In genomic region chr11:46338988-46339666, GRCh38 we compare ENCODE assay signal across 8 cellular contexts. TPM values are rescaled to one million over a fixed set of nuclear protein-coding genes. Genes with fewer than 3 reads are reported as not detected.
DNase-seq lines count a peak whose midpoint lies in the region; ATAC-seq and TF ChIP-seq lines count a peak whose summit lies in the region.

No MANE protein-coding gene starts in this region.

- no peaks in the 10 kb centered on the region for H4K20me1 ChIP-seq in Loucy (ENCODE audit: insufficient read depth, low read length, poor library complexity, severe bottlenecking)
- H4K20me1 ChIP-seq in SK-N-SH (ENCODE audit: insufficient read depth) = no peaks in the 10 kb centered on the region

- H3K27ac ChIP-seq in SK-N-SH (ENCODE audit: low read depth in 2 of 2, low read length in 1 of 2) (no peak overlapping the region), iPS DF 6.9 (ENCODE audit: low read length) (peak overlapping the region; percentile 70), stomach smooth muscle (ENCODE audit: low read length) (peak overlapping the region; percentile 41), ovary (no peak overlapping the region)

- H3K9ac ChIP-seq in Loucy (ENCODE audit: low read depth, low read length, poor library complexity, severe bottlenecking) (peak overlapping the region; percentile 5), SK-N-SH (no peak overlapping the region), stomach smooth muscle (ENCODE audit: low read length in 2 of 2) (peak overlapping the region; percentile 6 to 55)

- 22% methylated on average over 8 of the region's 16 CpGs for WGBS in SK-N-SH (ENCODE audit: low lambda C conversion rate)
- WGBS in iPS DF 6.9 (ENCODE audit: insufficient coverage, insufficient read length) = no CpG with 5 or more reads among the region's 16 CpGs
- 49 to 66% (median 56%) methylated on average over 16 of the region's 16 CpGs for WGBS in ovary, 3 donors

- no peak for TF ChIP-seq POLR2A in ovary (IDR thresholded peaks at IDR 0.05)

- peaks cover 14% of the 10 kb centered on the region; the same call in 1 of the 2 replicates for H3F3A ChIP-seq in Loucy (ENCODE audit: low read depth)
- no peaks in the 10 kb centered on the region for H3F3A ChIP-seq in SK-N-SH (replicated peaks; ENCODE audit: insufficient read depth)

- no peaks in the 10 kb centered on the region for H3K27me3 ChIP-seq in Loucy (ENCODE audit: insufficient read depth, low read length, poor library complexity, severe bottlenecking)
- no peaks in the 10 kb centered on the region for H3K27me3 ChIP-seq in SK-N-SH (ENCODE audit: insufficient read depth)
- H3K27me3 ChIP-seq in iPS DF 6.9 (ENCODE audit: control insufficient read depth, insufficient read depth, low read length) = peaks cover under 1% of the 10 kb centered on the region; the same call in 1 of the 2 replicates
- peaks cover 0 to 5% of the 10 kb centered on the region in 2 donors for H3K27me3 ChIP-seq in stomach smooth muscle (ENCODE audit: control insufficient read depth in 1 of 2, insufficient read depth in 2 of 2, low read length in 2 of 2)
- H3K27me3 ChIP-seq in ovary = no peaks in the 10 kb centered on the region

- intact Hi-C loops in ovary (cut with DNase I) = no loop called here

- H3K79me2 ChIP-seq in Loucy (ENCODE audit: insufficient read depth, low read length) = no peaks in the 10 kb centered on the region
- no peaks in the 10 kb centered on the region for H3K79me2 ChIP-seq in SK-N-SH (ENCODE audit: insufficient read depth)

- POLR2A ChIA-PET in SK-N-SH (lab: Yijun Ruan, JAX) = no interaction called here

- H3K9me2 ChIP-seq in Loucy (replicated peaks; ENCODE audit: low read depth, low read length) (no peaks in the 10 kb centered on the region), SK-N-SH (no peaks in the 10 kb centered on the region)

- no peak overlapping the region for H3K4me3 ChIP-seq in Loucy (ENCODE audit: low read length, poor library complexity, severe bottlenecking)
- H3K4me3 ChIP-seq in SK-N-SH (ENCODE audit: low read depth in 2 of 2, low read length in 1 of 2) = no peak overlapping the region
- no peak overlapping the region; the same call in 1 of the 2 replicates for H3K4me3 ChIP-seq in iPS DF 6.9 (ENCODE audit: low read length)
- H3K4me3 ChIP-seq in stomach smooth muscle (ENCODE audit: low read length in 2 of 2) = peak overlapping the region; percentile 56 to 66
- H3K4me3 ChIP-seq in ovary = no peak overlapping the region

- TF ChIP-seq EP300 in SK-N-SH (IDR thresholded peaks at IDR 0.05; ENCODE audit: borderline replicate concordance in 1 of 2, low read depth in 1 of 2, low read length in 1 of 2) (no peak), ovary (IDR thresholded peaks at IDR 0.05) (no peak)

- H3K4me2 ChIP-seq in Loucy (ENCODE audit: low read depth, low read length, poor library complexity, severe bottlenecking) (no peak overlapping the region), SK-N-SH (peak overlapping the region; percentile 41; the same call in 1 of the 2 replicates)

- H3K9me3 ChIP-seq in Loucy (ENCODE audit: insufficient read depth, low read depth, low read length) = no peaks in the 10 kb centered on the region
- no peaks in the 10 kb centered on the region for H3K9me3 ChIP-seq in SK-N-SH
- H3K9me3 ChIP-seq in iPS DF 6.9 (ENCODE audit: control insufficient read depth, insufficient read depth, low read length) = no peaks in the 10 kb centered on the region
- H3K9me3 ChIP-seq in stomach smooth muscle (ENCODE audit: control insufficient read depth in 2 of 2, low read length in 2 of 2) = no peaks in the 10 kb centered on the region
- H3K9me3 ChIP-seq in ovary = no peaks in the 10 kb centered on the region

- H3K36me3 ChIP-seq in Loucy (ENCODE audit: insufficient read depth, low read length) (no peaks in the 10 kb centered on the region), SK-N-SH (replicated peaks in 1 of 2; ENCODE audit: control insufficient read depth in 1 of 2, insufficient read depth in 2 of 2, low read length in 1 of 2) (no peaks in the 10 kb centered on the region), iPS DF 6.9 (ENCODE audit: control insufficient read depth, insufficient read depth, low read length) (no peaks in the 10 kb centered on the region), stomach smooth muscle (ENCODE audit: control insufficient read depth in 2 of 2, insufficient read depth in 2 of 2, low read length in 2 of 2) (no peaks in the 10 kb centered on the region), ovary (no peaks in the 10 kb centered on the region)

- DNase-seq in SK-N-SH (no peak), iPS DF 6.9 (ENCODE audit: low read depth, low spot score) (peak; percentile 91), GM03348 (ENCODE audit: low spot score) (no peak), ovary (no peak)
- DNase-seq in activated T-cell treated with anti-CD3 and anti-CD28 coated beads, Interleukin-2, amount 50 U/mL, for 1 hour = no peak

- peaks cover 57% of the 10 kb centered on the region for H3K4me1 ChIP-seq in Loucy (ENCODE audit: insufficient read depth, low read length, poor library complexity, severe bottlenecking)
- peaks cover 9 to 13% of the 10 kb centered on the region in 2 experiments; a peak in 3 of 4 replicates for H3K4me1 ChIP-seq in SK-N-SH (ENCODE audit: control insufficient read depth in 1 of 2, insufficient read depth in 2 of 2, low read depth in 1 of 2, low read length in 1 of 2)
- H3K4me1 ChIP-seq in iPS DF 6.9 (ENCODE audit: control insufficient read depth, insufficient read depth, low read length) = peaks cover 19% of the 10 kb centered on the region
- H3K4me1 ChIP-seq in stomach smooth muscle (ENCODE audit: control insufficient read depth, insufficient read depth, low read length) = peaks cover 26% of the 10 kb centered on the region
- peaks cover 7% of the 10 kb centered on the region for H3K4me1 ChIP-seq in ovary (ENCODE audit: insufficient read depth)

- no peak for ATAC-seq in GM19467 (IDR thresholded peaks at IDR 0.05; ENCODE audit: unreplicated experiment)

- CTCF ChIA-PET in SK-N-SH (lab: Yijun Ruan, JAX) = interaction anchor here (0.8 to 3.0 kb wide), 4 partner anchors 13 to 101 kb away, joined by 3 to 19 read pairs (median 4); no protein-coding TSS in a partner anchor

- no peak for TF ChIP-seq CTCF in Loucy (conservative IDR thresholded peaks at IDR 0.05; ENCODE audit: low read length)
- TF ChIP-seq CTCF in SK-N-SH (IDR thresholded peaks at IDR 0.05) = no peak
- no peak for TF ChIP-seq CTCF in ovary (IDR thresholded peaks at IDR 0.05)

- H2AFZ ChIP-seq in Loucy (ENCODE audit: low read length) (no peak overlapping the region), SK-N-SH (ENCODE audit: low read depth) (peak overlapping the region; percentile 51; the same call in 1 of the 2 replicates)

- TF ChIP-seq RAD21 in SK-N-SH (IDR thresholded peaks at IDR 0.05; ENCODE audit: low read length) = no peak

TF ChIP-seq in SK-N-SH, 30 proteins besides CTCF, POLR2A, EP300 and RAD21 (continues in another document):
- TF ChIP-seq SMC3 (IDR thresholded peaks at IDR 0.05; ENCODE audit: low read depth, low read length) (no peak), MXI1 (IDR thresholded peaks at IDR 0.05; ENCODE audit: low read depth, low read length) (no peak), FOXM1 (IDR thresholded peaks at IDR 0.05; ENCODE audit: low read depth) (no peak), IRF3 (IDR thresholded peaks at IDR 0.05; ENCODE audit: low read depth, low read length) (no peak), FOSL2 (IDR thresholded peaks at IDR 0.05; ENCODE audit: borderline replicate concordance, low read depth) (no peak), FOXJ3 (CRISPR knock-in tag; IDR thresholded peaks at IDR 0.05) (no peak), USF1 (IDR thresholded peaks at IDR 0.05; ENCODE audit: borderline replicate concordance, low read depth) (no peak), GATA2 (CRISPR knock-in tag; IDR thresholded peaks at IDR 0.05) (no peak), PBX3 (IDR thresholded peaks at IDR 0.05) (no peak), YY1 (IDR thresholded peaks at IDR 0.05; ENCODE audit: low read depth) (no peak)

RNA-seq across cellular contexts. Expression of gene DGKZ, which starts 8.1 kb away (rescaled TPM):
- polyA plus RNA-seq in SK-N-SH (2012; rRNA removed) (23.9 and 33.2 TPM in 2 replicates), ovary (10 to 100 TPM in 1 of 2 donors, 1 to 10 TPM in 1; 8.9 to 26.1 TPM)
- polyA plus RNA-seq in SK-N-SH (2012; cell fraction: cytosol; rRNA removed) = 9.1 and 17.5 TPM in 2 replicates
- 80.1 and 95.5 TPM in 2 replicates for polyA plus RNA-seq in SK-N-SH (2012; cell fraction: nucleus; rRNA removed)
- 10 to 100 TPM; 18.8 to 46.0 (median 29.4) TPM for total RNA-seq in ovary

RNA-seq across cellular contexts. Expression of gene MDK, which starts 42.3 kb away (rescaled TPM):
- polyA plus RNA-seq in SK-N-SH (2012; rRNA removed) = 1,545 and 2,395 TPM in 2 replicates
- polyA plus RNA-seq in SK-N-SH (2012; cell fraction: cytosol; rRNA removed) = 1,392 and 2,174 TPM in 2 replicates
- polyA plus RNA-seq in SK-N-SH (2012; cell fraction: nucleus; rRNA removed) = 538 and 1,110 TPM in 2 replicates
- total RNA-seq in ovary = 100 to 1,000 TPM; 282 to 634 (median 411) TPM
- polyA plus RNA-seq in ovary = 100 to 1,000 TPM; 211 to 509 TPM

RNA-seq across cellular contexts. Expression of gene CHRM4, which starts 52.4 kb away (rescaled TPM):
- polyA plus RNA-seq in SK-N-SH (2012; rRNA removed) (0.13 and 0.26 TPM in 2 replicates), ovary (under 1 TPM in 1 of 2 donors, not detected in 1; 0.16 TPM)
- 0.08 and 0.18 TPM in 2 replicates for polyA plus RNA-seq in SK-N-SH (2012; cell fraction: cytosol; rRNA removed)
- polyA plus RNA-seq in SK-N-SH (2012; cell fraction: nucleus; rRNA removed) = 0.36 and 0.39 TPM in 2 replicates
- under 1 TPM in 5 of 7 donors, not detected in 2; 0.18 to 0.42 (median 0.23) TPM for total RNA-seq in ovary

Comparison
In these comparisons a context has a peak if more than half of its experiments do, and no peak if none do; other contexts are left out.
1. H3K4me3 ChIP-seq: peak in stomach smooth muscle (2 of 2); none in Loucy (single experiment), SK-N-SH (0 of 2), iPS DF 6.9 (single experiment) and ovary (single experiment).
2. H3K27ac ChIP-seq: peak in iPS DF 6.9 (single experiment) and stomach smooth muscle (single experiment); none in SK-N-SH (0 of 2) and ovary (0 of 2).